In genomic region chr1:30194046-30194619, GRCh38 we compare ENCODE assay signal across 15 cellular contexts.
DNase-seq lines count a peak whose midpoint lies in the region; ATAC-seq and TF ChIP-seq lines count a peak whose summit lies in the region.
"Had no signal": no experiment of that assay in that cellular context is flagged by ENCODE, and none has a peak within 500 bp of the region (broad histone marks: within the 10 kb centered on the region; RNA-seq: fewer than 3 reads in every experiment).

No MANE protein-coding gene starts in this region.

- no peak overlapping the region for H3K4me3 Mint-ChIP-seq in MCF 10A (ENCODE audit: unreplicated experiment)
- H3K4me3 Mint-ChIP-seq in activated naive CD8-positive, alpha-beta T cell treated with anti-CD3 and anti-CD28 coated beads, Interleukin-2, amount 50 U/mL, for 24 hours: no peak overlapping the region

- no peak for TF ChIP-seq EP300 in esophagus muscularis mucosa (IDR thresholded peaks at IDR 0.05)

- TF ChIP-seq RAD21 in IMR-90 (IDR thresholded peaks at IDR 0.05; ENCODE audit: low read length): no peak

- no peak overlapping the region for H3K9ac ChIP-seq in mammary epithelial cell (ENCODE audit: insufficient read depth, low read length)
- no peak overlapping the region for H3K9ac ChIP-seq in IMR-90 (ENCODE audit: low read depth, low read length)

- no peak overlapping the region for H2BK20ac ChIP-seq in IMR-90 (ENCODE audit: low read depth, low read length)

- BruUV-seq in MCF 10A (replicated peaks; lab: Mats Ljungman, UMichigan) (no TSS peak), mammary epithelial cell (replicated peaks; lab: Mats Ljungman, UMichigan) (no TSS peak), IMR-90 (replicated peaks; lab: Mats Ljungman, UMichigan) (no TSS peak)

- no peak overlapping the region for H3K4me3 ChIP-seq in mammary epithelial cell (replicated peaks in 1 of 3; ENCODE audit: insufficient read depth in 1 of 3, low read depth in 2 of 3, low read length in 3 of 3)
- H3K4me3 ChIP-seq in IMR-90 (ENCODE audit: insufficient read depth, low read depth, low read length): no peak overlapping the region
- no peak overlapping the region for H3K4me3 ChIP-seq in esophagus muscularis mucosa
- no peak overlapping the region for H3K4me3 ChIP-seq in vagina

- no peaks in the 10 kb centered on the region for H3K4me1 ChIP-seq in mammary epithelial cell (ENCODE audit: insufficient read depth, low read length)
- H3K4me1 ChIP-seq in IMR-90 (ENCODE audit: control insufficient read depth, insufficient read depth, low read length): peaks cover 3% of the 10 kb centered on the region; the same call in 1 of the 2 replicates
- peaks cover 12 to 35% (median 26%) of the 10 kb centered on the region in 4 donors for H3K4me1 ChIP-seq in esophagus muscularis mucosa
- H3K4me1 ChIP-seq in vagina: peaks cover 28% of the 10 kb centered on the region
- H3K4me1 ChIP-seq: BE2C had no signal

- no peak overlapping the region for H2AK9ac ChIP-seq in IMR-90 (replicated peaks; ENCODE audit: low read depth, low read length, poor library complexity)

- no peak overlapping the region for H2BK120ac ChIP-seq in IMR-90 (ENCODE audit: low read depth, low read length)

- H2BK5ac ChIP-seq in IMR-90 (ENCODE audit: low read depth, low read length, poor library complexity, severe bottlenecking): no peak overlapping the region

- H4K5ac ChIP-seq in IMR-90 (ENCODE audit: low read depth, low read length): no peak overlapping the region

- H3K27ac ChIP-seq in mammary epithelial cell (ENCODE audit: insufficient read depth, low read depth, low read length) (no peak overlapping the region), IMR-90 (ENCODE audit: insufficient read depth, low read length) (no peak overlapping the region), esophagus muscularis mucosa (replicated peaks in 1 of 4) (no peak overlapping the region), vagina (peak overlapping the region; percentile 25)
- H3K27ac ChIP-seq: C4-2B had no signal

- H3K9me3 ChIP-seq in mammary epithelial cell (replicated peaks; ENCODE audit: insufficient read depth, low read length) (no peaks in the 10 kb centered on the region), IMR-90 (ENCODE audit: control insufficient read depth, insufficient read depth, low read length) (no peaks in the 10 kb centered on the region), esophagus muscularis mucosa (no peaks in the 10 kb centered on the region), vagina (no peaks in the 10 kb centered on the region)
- H3K9me3 ChIP-seq: BE2C had no signal

- H3K27me3 Mint-ChIP-seq in MCF 10A (ENCODE audit: insufficient read depth, unreplicated experiment): peaks cover 32% of the 10 kb centered on the region
- peaks cover 17% of the 10 kb centered on the region for H3K27me3 Mint-ChIP-seq in activated naive CD8-positive, alpha-beta T cell treated with anti-CD3 and anti-CD28 coated beads, Interleukin-2, amount 50 U/mL, for 24 hours

- no peak overlapping the region for H3K23ac ChIP-seq in IMR-90 (ENCODE audit: low read depth, low read length)

- H3K36me3 ChIP-seq in mammary epithelial cell (ENCODE audit: insufficient read depth, low read length) (no peaks in the 10 kb centered on the region), IMR-90 (ENCODE audit: control insufficient read depth, insufficient read depth, low read length) (no peaks in the 10 kb centered on the region), esophagus muscularis mucosa (no peaks in the 10 kb centered on the region), vagina (no peaks in the 10 kb centered on the region)
- H3K36me3 ChIP-seq: BE2C had no signal

- no peaks in the 10 kb centered on the region for H3K9me3 Mint-ChIP-seq in MCF 10A (ENCODE audit: unreplicated experiment)
- H3K9me3 Mint-ChIP-seq in activated naive CD8-positive, alpha-beta T cell treated with anti-CD3 and anti-CD28 coated beads, Interleukin-2, amount 50 U/mL, for 24 hours: no peaks in the 10 kb centered on the region

- H2BK15ac ChIP-seq in IMR-90 (ENCODE audit: low read depth, low read length): no peak overlapping the region

- H4K20me1 ChIP-seq in mammary epithelial cell (ENCODE audit: insufficient read depth, low read length): no peaks in the 10 kb centered on the region
- H4K20me1 ChIP-seq in IMR-90 (ENCODE audit: insufficient read depth, low read length): no peaks in the 10 kb centered on the region

- no peak overlapping the region for H4K8ac ChIP-seq in IMR-90 (ENCODE audit: low read depth in 2 of 2, low read length in 2 of 2)

- H3K14ac ChIP-seq in IMR-90 (replicated peaks; ENCODE audit: low read depth, low read length): no peak overlapping the region

- POLR2A ChIA-PET in MCF 10A (lab: Yijun Ruan, JAX) (no interaction called here), IMR-90 (lab: Charles Lee; ENCODE audit: unreplicated experiment) (no interaction called here)

- no peaks in the 10 kb centered on the region for H3K9me1 ChIP-seq in IMR-90 (ENCODE audit: insufficient read depth, low read length)

- ATAC-seq in IMR-90 (ENCODE audit: low read depth) (no peak), GM19467 (IDR thresholded peaks at IDR 0.05; ENCODE audit: unreplicated experiment) (no peak)
- no peak for ATAC-seq in activated naive CD8-positive, alpha-beta T cell treated with anti-CD3 and anti-CD28 coated beads, Interleukin-2, amount 50 U/mL, for 24 hours
- ATAC-seq: HCT116 had no signal

- H3K4ac ChIP-seq in IMR-90 (ENCODE audit: low read depth, low read length): no peak overlapping the region

- dilution Hi-C loops in mammary epithelial cell (cut with HindIII; ENCODE audit: low sequenced_read_pairs): loop anchor here (5.0 kb wide), 2 partner anchors 47 to 102 kb away; no protein-coding TSS in a partner anchor
- dilution Hi-C loops in IMR-90 (cut with HindIII; ENCODE audit: low sequenced_read_pairs, unreplicated experiment): no loop called here

- H3K18ac ChIP-seq in IMR-90 (ENCODE audit: low read depth, low read length): no peak overlapping the region

- H3K79me1 ChIP-seq in IMR-90 (ENCODE audit: low read depth in 1 of 2, low read length in 2 of 2): no peaks in the 10 kb centered on the region

- H3K79me2 ChIP-seq in mammary epithelial cell (ENCODE audit: insufficient read depth, low read length): no peaks in the 10 kb centered on the region

- H3K27ac Mint-ChIP-seq in MCF 10A (ENCODE audit: low read depth, unreplicated experiment): no peak overlapping the region
- no peak overlapping the region for H3K27ac Mint-ChIP-seq in activated naive CD8-positive, alpha-beta T cell treated with anti-CD3 and anti-CD28 coated beads, Interleukin-2, amount 50 U/mL, for 24 hours

- CTCF ChIA-PET in MCF 10A (lab: Yijun Ruan, JAX) (interaction anchor here (0.6 kb wide), 1 partner anchor 71 kb away, joined by 3 read pairs; no protein-coding TSS in a partner anchor), mammary epithelial cell (lab: Charles Lee; ENCODE audit: low non-redundant PET) (no interaction called here), IMR-90 (lab: Yijun Ruan, JAX) (no interaction called here)

- no peak overlapping the region for H3K4me2 ChIP-seq in mammary epithelial cell (ENCODE audit: insufficient read depth, low read depth, low read length)
- H3K4me2 ChIP-seq in IMR-90 (ENCODE audit: low read depth, low read length): no peak overlapping the region

- no peak overlapping the region for H4K91ac ChIP-seq in IMR-90 (ENCODE audit: insufficient read depth, low read depth, low read length)

- DNase-seq in MCF 10A (ENCODE audit: unreplicated experiment) (peak; percentile 3), mammary epithelial cell (no peak), IMR-90 (no peak), esophagus muscularis mucosa (ENCODE audit: extremely low spot score) (peak; percentile 78), vagina (ENCODE audit: extremely low spot score in 2 of 2) (peak in 1 of 2 donors; percentile 56)
- no peak for DNase-seq in stimulated activated naive CD4-positive, alpha-beta T cell treated with Interleukin-2 at 50 U/mL for 16 hours (lab: John Stamatoyannopoulos, UW)
- DNase-seq in activated naive CD8-positive, alpha-beta T cell treated with anti-CD3 and anti-CD28 coated beads, Interleukin-2, amount 50 U/mL, for 24 hours: no peak
- DNase-seq: BE2C; CD4-positive, alpha-beta memory T cell; COR-L47; DND-41; GDM1 had no signal

- no peak overlapping the region for H2AFZ ChIP-seq in mammary epithelial cell (ENCODE audit: low read depth, low read length)
- no peak overlapping the region for H2AFZ ChIP-seq in IMR-90 (replicated peaks; ENCODE audit: low read length, poor library complexity)

- peaks cover 4% of the 10 kb centered on the region for H3K27me3 ChIP-seq in mammary epithelial cell (ENCODE audit: insufficient read depth, low read length)
- H3K27me3 ChIP-seq in IMR-90 (ENCODE audit: control insufficient read depth, insufficient read depth, low read length): peaks cover 2% of the 10 kb centered on the region; the same call in 1 of the 2 replicates
- peaks cover 0 to 4% (median 0%) of the 10 kb centered on the region in 4 donors for H3K27me3 ChIP-seq in esophagus muscularis mucosa
- no peaks in the 10 kb centered on the region for H3K27me3 ChIP-seq in vagina
- H3K27me3 ChIP-seq: BE2C had no signal

- in situ Hi-C loops in mammary epithelial cell (cut with MboI; ENCODE audit: low sequenced_read_pairs in 2 of 2) (no loop called here), IMR-90 (cut with MboI; ENCODE audit: low sequenced_read_pairs) (no loop called here)

- WGBS in mammary epithelial cell (ENCODE audit: low coverage, missing lambda C conversion rate): 67% methylated on average over 5 of the region's 6 CpGs
- no CpG with 5 or more reads among the region's 6 CpGs for WGBS in IMR-90 (ENCODE audit: extremely low coverage in 2 of 2, insufficient read length in 1 of 2), 2 experiments
- 67% methylated on average over 6 of the region's 6 CpGs for WGBS in esophagus muscularis mucosa

- TF ChIP-seq CTCF in MCF 10A (IDR thresholded peaks at IDR 0.05; ENCODE audit: unreplicated experiment): no peak
- no peak for TF ChIP-seq CTCF in mammary epithelial cell (conservative IDR thresholded peaks at IDR 0.05 in 1 of 2, IDR thresholded peaks at IDR 0.05 in 1 of 2; ENCODE audit: extremely low read depth in 1 of 2, insufficient read depth in 1 of 2, low read depth in 1 of 2, low read length in 2 of 2)
- TF ChIP-seq CTCF in IMR-90 (conservative IDR thresholded peaks at IDR 0.05; ENCODE audit: low read depth, low read length): no peak
- no peak for TF ChIP-seq CTCF in esophagus muscularis mucosa (IDR thresholded peaks at IDR 0.05)
- TF ChIP-seq CTCF in vagina (IDR thresholded peaks at IDR 0.05): no peak

- H2AK5ac ChIP-seq in IMR-90 (ENCODE audit: low read depth, low read length): no peak overlapping the region

- no peak overlapping the region for H3K56ac ChIP-seq in IMR-90 (ENCODE audit: extremely low read depth, insufficient read depth, low read length)

- H3K4me1 Mint-ChIP-seq in MCF 10A (ENCODE audit: insufficient read depth, unreplicated experiment): peaks cover 5% of the 10 kb centered on the region
- H3K4me1 Mint-ChIP-seq in activated naive CD8-positive, alpha-beta T cell treated with anti-CD3 and anti-CD28 coated beads, Interleukin-2, amount 50 U/mL, for 24 hours: peaks cover 11% of the 10 kb centered on the region

- TF ChIP-seq POLR2A in IMR-90 (IDR thresholded peaks at IDR 0.05; ENCODE audit: low read depth, low read length) (no peak), esophagus muscularis mucosa (IDR thresholded peaks at IDR 0.05; ENCODE audit: low read depth) (no peak), vagina (IDR thresholded peaks at IDR 0.05) (no peak)

- H3K36me3 Mint-ChIP-seq in MCF 10A (ENCODE audit: insufficient read depth, unreplicated experiment): no peaks in the 10 kb centered on the region
- H3K36me3 Mint-ChIP-seq in activated naive CD8-positive, alpha-beta T cell treated with anti-CD3 and anti-CD28 coated beads, Interleukin-2, amount 50 U/mL, for 24 hours (ENCODE audit: low read depth): no peaks in the 10 kb centered on the region
- H3K36me3 Mint-ChIP-seq: CD4-positive, alpha-beta memory T cell had no signal

- intact Hi-C loops in MCF 10A (cut with micrococcal nuclease): no loop called here
- intact Hi-C loops in mammary epithelial cell (cut with micrococcal nuclease): no loop called here
- intact Hi-C loops in IMR-90 (cut with micrococcal nuclease): no loop called here
- intact Hi-C loops in esophagus muscularis mucosa (cut with DNase I): no loop called here
- intact Hi-C loops in vagina (cut with DNase I): no loop called here

Comparison
In these comparisons a context has a peak if more than half of its experiments do, and no peak if none do; other contexts are left out.
1. DNase-seq: peak in MCF 10A (single experiment) and esophagus muscularis mucosa (single experiment); none in mammary epithelial cell (single experiment), IMR-90 (single experiment), stimulated activated naive CD4-positive, alpha-beta T cell treated with Interleukin-2 at 50 U/mL for 16 hours (single experiment) and activated naive CD8-positive, alpha-beta T cell treated with anti-CD3 and anti-CD28 coated beads, Interleukin-2, amount 50 U/mL, for 24 hours (single experiment).